33 cellular contexts compared by ENCODE assay signal in genomic region chr12:83265798-83266197, GRCh38.
"Had no signal": no experiment of that assay in that cellular context is flagged by ENCODE, and none has a peak within 500 bp of the region (broad histone marks: within the 10 kb centered on the region; RNA-seq: fewer than 3 reads in every experiment).

No MANE protein-coding gene starts in this region.

- H3K36me3 ChIP-seq: ascending aorta, cardiac muscle cell, MG63 had no signal

- ATAC-seq: activated naive CD8-positive, alpha-beta T cell treated with anti-CD3 and anti-CD28 coated beads, Interleukin-2, amount 50 U/mL, for 24 hours; Right ventricle myocardium inferior; SK-N-SH treated with all-trans-retinoic acid at 6 μM for 48 hours; T-cell; T-helper 17 cell had no signal

- H3K4me3 ChIP-seq: ascending aorta, cardiac muscle cell, MG63, PC-9 had no signal

- FAIRE-seq: RCC 7860 had no signal

- H3K4me2 ChIP-seq: PC-9 had no signal

- H3K27me3 ChIP-seq: ascending aorta, cardiac muscle cell, MG63 had no signal

- H3K9me3 ChIP-seq: ascending aorta, MG63 had no signal

- H2AFZ ChIP-seq: PC-9 had no signal

- H3K27ac ChIP-seq: ascending aorta, cardiac muscle cell, PC-9, RWPE1, VCaP had no signal

- H3K4me1 ChIP-seq: ascending aorta had no signal

- DNase-seq: activated B cell treated with CpG ODN at 0.5 μM for 24 hours; activated CD4-positive, alpha-beta memory T cell treated with anti-CD3 and anti-CD28 coated beads for 36 hours; activated CD4-positive, alpha-beta T cell treated with anti-CD3 and anti-CD28 coated beads for 4 hours; activated CD4-positive, alpha-beta T cell treated with anti-CD3 and anti-CD28 coated beads, Interleukin-2, amount 50 U/mL, for 1 hour; activated CD4-positive, CD25-positive, alpha-beta regulatory T cell treated with anti-CD3 and anti-CD28 coated beads, Interleukin-2, amount 50 U/mL, for 72 hours; activated CD8-positive, alpha-beta memory T cell treated with anti-CD3 and anti-CD28 coated beads, Interleukin-2, amount 50 U/mL, for 4 hours; activated effector memory CD4-positive, alpha-beta T cell treated with Interleukin-2 at 50 U/mL for 16 hours; activated naive CD4-positive, alpha-beta T cell treated with anti-CD3 and anti-CD28 coated beads, Interleukin-2, amount 10 ng/mL, durations not matched to agents 7 days and 5 days; activated naive CD8-positive, alpha-beta T cell treated with anti-CD3 and anti-CD28 coated beads, Interleukin-2, amount 50 U/mL, for 24 hours; activated T-cell treated with anti-CD3 and anti-CD28 coated beads, Interleukin-2, amount 50 U/mL, for 48 hours; amygdala; Kasumi-1; MG63; NCI-H1048; NCI-H1105 treated with DMSO at 0.1 percent for 48 hours; NCI-H1436; NCI-H1694; NCI-H2029 treated with DMSO at 0.1 percent for 48 hours; NCI-H226; NCI-H446 treated with DMSO at 0.1 percent for 48 hours; NCI-H524 treated with DMSO at 0.1 percent for 48 hours; NK-92 treated with Interleukin-12 subunit alpha and Interleukin-12 subunit beta, amount 100 ng/mL, for 24 hours; PC-9; SIG-M5; T-cell; T-helper 17 cell had no signal
